ENCODE assay signal across 8 cellular contexts in genomic region chr7:2558620-2559282, GRCh38. TPM values are rescaled to one million over a fixed set of nuclear protein-coding genes. Genes with fewer than 3 reads are reported as not detected.
DNase-seq lines count a peak whose midpoint lies in the region; ATAC-seq, FAIRE-seq and TF ChIP-seq lines count a peak whose summit lies in the region.

Gene IQCE, plus strand, starts transcription at chr7:2558979. Its CDS starts 203 bp downstream, at chr7:2559182.

- FAIRE-seq in endothelial cell of umbilical vein (lab: Jason Lieb, UNC), result peak; percentile 81

- peak; percentile 78 to 92 (median 88) for DNase-seq in CD4-positive, alpha-beta T cell
- DNase-seq in HT-29 (ENCODE audit: low spot score), result peak; percentile 91
- DNase-seq in activated CD8-positive, alpha-beta memory T cell treated with anti-CD3 and anti-CD28 coated beads, Interleukin-2, amount 50 U/mL, for 48 hours, result peak; percentile 97
- DNase-seq in endothelial cell of umbilical vein (ENCODE audit: low read depth, low spot score), result peak; percentile 87
- DNase-seq in mesothelial cell of epicardium (ENCODE audit: low spot score in 2 of 2, unreplicated experiment in 2 of 2), result peak; percentile 84 to 91
- peak; percentile 80 for DNase-seq in stimulated activated CD8-positive, alpha-beta memory T cell treated with anti-CD3 and anti-CD28 coated beads, Interleukin-15, amount 100 ng/mL, for 4 hours (ENCODE audit: low read depth in 2 of 2)

- no peak for TF ChIP-seq CTCF in CD4-positive, alpha-beta T cell (IDR thresholded peaks at IDR 0.05)
- TF ChIP-seq CTCF in OCI-LY1 (IDR thresholded peaks at IDR 0.05; ENCODE audit: low read length) (no peak), endothelial cell of umbilical vein (IDR thresholded peaks at IDR 0.05; ENCODE audit: extremely low read depth in 1 of 2, insufficient read depth in 1 of 2, low read depth in 1 of 2, low read length in 2 of 2) (no peak), mesothelial cell of epicardium (IDR thresholded peaks at IDR 0.05; ENCODE audit: unreplicated experiment) (no peak)

- TF ChIP-seq POLR2A in endothelial cell of umbilical vein (IDR thresholded peaks at IDR 0.05; ENCODE audit: low read depth, low read length), result peak; percentile 51

- H3K4me1 Mint-ChIP-seq in CD4-positive, alpha-beta T cell (ENCODE audit: low read depth), result peaks cover 33% of the 10 kb centered on the region
- peaks cover 18% of the 10 kb centered on the region for H3K4me1 Mint-ChIP-seq in mesothelial cell of epicardium

- H3K4me2 ChIP-seq in OCI-LY1 (ENCODE audit: low read length) (peak within 1 kb of the TSS; percentile 80), endothelial cell of umbilical vein (ENCODE audit: insufficient read depth, low read length) (peak within 1 kb of the TSS; percentile 82)

- BruUV-seq in endothelial cell of umbilical vein (replicated peaks; lab: Mats Ljungman, UMichigan), result no TSS peak

- H3K27ac ChIP-seq in CD4-positive, alpha-beta T cell (ENCODE audit: low read depth, low read length), result peak within 1 kb of the TSS; percentile 29
- H3K27ac ChIP-seq in OCI-LY1 (ENCODE audit: low read depth, low read length, poor library complexity, severe bottlenecking) (no peak within 1 kb of the TSS), endothelial cell of umbilical vein (ENCODE audit: insufficient read depth, low read depth, low read length) (peak within 1 kb of the TSS; percentile 72)

- H3K4me1 ChIP-seq in OCI-LY1 (ENCODE audit: insufficient read depth, low read length, severe bottlenecking), result peaks cover 21% of the 10 kb centered on the region
- peaks cover 12% of the 10 kb centered on the region for H3K4me1 ChIP-seq in endothelial cell of umbilical vein (ENCODE audit: control insufficient read depth, extremely low read depth, insufficient read depth, low read length)

- H3K36me3 ChIP-seq in OCI-LY1 (ENCODE audit: insufficient read depth, low read length) (peaks cover 1% of the 10 kb centered on the region; the same call in 1 of the 2 replicates), endothelial cell of umbilical vein (ENCODE audit: control insufficient read depth in 2 of 2, extremely low read depth in 1 of 2, insufficient read depth in 2 of 2, low read length in 2 of 2) (no peaks in the 10 kb centered on the region)

- H3K9me1 ChIP-seq in endothelial cell of umbilical vein (replicated peaks; ENCODE audit: control insufficient read depth, extremely low read depth, insufficient read depth, low read length), result no peaks in the 10 kb centered on the region

- H3K27ac Mint-ChIP-seq in CD4-positive, alpha-beta T cell, result peak within 1 kb of the TSS; percentile 36
- H3K27ac Mint-ChIP-seq in mesothelial cell of epicardium, result peak within 1 kb of the TSS; percentile 43

- H3K9me3 Mint-ChIP-seq in CD4-positive, alpha-beta T cell, result no peaks in the 10 kb centered on the region
- H3K9me3 Mint-ChIP-seq in mesothelial cell of epicardium, result no peaks in the 10 kb centered on the region

- H3K4me3 ChIP-seq in OCI-LY1 (ENCODE audit: low read depth, low read length, poor library complexity, severe bottlenecking), result peak within 1 kb of the TSS; percentile 68
- peak within 1 kb of the TSS; percentile 73 to 75 (median 74) for H3K4me3 ChIP-seq in endothelial cell of umbilical vein (replicated peaks in 1 of 3; ENCODE audit: insufficient read depth in 1 of 3, low read depth in 1 of 3, low read length in 3 of 3)

- CTCF ChIA-PET in CD4-positive, alpha-beta T cell (lab: Charles Lee), result interaction anchor here (0.9 to 1.3 kb wide), 2 partner anchors 12 to 90 kb away, joined by 3 read pairs; no protein-coding TSS in a partner anchor
- CTCF ChIA-PET in endothelial cell of umbilical vein (lab: Charles Lee), result interaction anchor here (0.9 to 2.6 kb wide), 3 partner anchors 12 to 123 kb away, joined by 3 to 8 read pairs (median 3); no protein-coding TSS in a partner anchor

- H2AFZ ChIP-seq in OCI-LY1 (ENCODE audit: low read length) (no peak within 1 kb of the TSS), endothelial cell of umbilical vein (ENCODE audit: low read depth, low read length) (peak within 1 kb of the TSS; percentile 64)

- H3K27me3 ChIP-seq in CD4-positive, alpha-beta T cell (ENCODE audit: control insufficient read depth, insufficient read depth, low read length), result no peaks in the 10 kb centered on the region
- no peaks in the 10 kb centered on the region for H3K27me3 ChIP-seq in OCI-LY1 (ENCODE audit: insufficient read depth, low read length)
- H3K27me3 ChIP-seq in endothelial cell of umbilical vein (ENCODE audit: control insufficient read depth in 2 of 2, insufficient read depth in 2 of 2, low read length in 2 of 2), result no peaks in the 10 kb centered on the region

- H3K27me3 Mint-ChIP-seq in CD4-positive, alpha-beta T cell, result no peaks in the 10 kb centered on the region
- H3K27me3 Mint-ChIP-seq in mesothelial cell of epicardium (ENCODE audit: low read depth), result no peaks in the 10 kb centered on the region

- dilution Hi-C loops in endothelial cell of umbilical vein (cut with MboI; ENCODE audit: extremely low pct_ligation_motif_present, low sequenced_read_pairs), result no loop called here

- no peaks in the 10 kb centered on the region for H3F3A ChIP-seq in OCI-LY1 (ENCODE audit: insufficient read depth, low read length)

- ATAC-seq in CD4-positive, alpha-beta T cell (ENCODE audit: poor library complexity), result peak; percentile 36
- ATAC-seq in GM19467 (IDR thresholded peaks at IDR 0.05; ENCODE audit: unreplicated experiment), result peak; percentile 46

- intact Hi-C loops in CD4-positive, alpha-beta T cell (cut with DNase I, micrococcal nuclease), result loop anchor here (2.0 to 5.0 kb wide), 5 partner anchors 50 to 986 kb away; partner anchors contain the start of genes CHST12 (in 1 of the 2), EIF3B (in 1 of the 2), MAD1L1 (in 1 of the 2) and PSMG3 (in 1 of the 2)
- intact Hi-C loops in endothelial cell of umbilical vein (cut with micrococcal nuclease), result loop anchor here (5.0 kb wide), 2 partner anchors 104 to 106 kb away; no protein-coding TSS in a partner anchor

- H4K20me1 ChIP-seq in OCI-LY1 (ENCODE audit: insufficient read depth, low read length) (no peaks in the 10 kb centered on the region), endothelial cell of umbilical vein (replicated peaks; ENCODE audit: control insufficient read depth, extremely low read depth, insufficient read depth, low read length) (no peaks in the 10 kb centered on the region)

- peak within 1 kb of the TSS; percentile 88 for H3K4me3 Mint-ChIP-seq in CD4-positive, alpha-beta T cell
- H3K4me3 Mint-ChIP-seq in mesothelial cell of epicardium, result peak within 1 kb of the TSS; percentile 70

- H3K9me2 ChIP-seq in OCI-LY1 (ENCODE audit: low read depth, low read length), result no peaks in the 10 kb centered on the region

- H3K9me3 ChIP-seq in CD4-positive, alpha-beta T cell (ENCODE audit: control insufficient read depth, low read length), result no peaks in the 10 kb centered on the region
- H3K9me3 ChIP-seq in OCI-LY1 (ENCODE audit: low read length) (no peaks in the 10 kb centered on the region), endothelial cell of umbilical vein (replicated peaks; ENCODE audit: control insufficient read depth, insufficient read depth, low read length) (no peaks in the 10 kb centered on the region)

- H3K79me2 ChIP-seq in OCI-LY1 (ENCODE audit: insufficient read depth, low read length), result no peaks in the 10 kb centered on the region
- H3K79me2 ChIP-seq in endothelial cell of umbilical vein (ENCODE audit: control insufficient read depth, insufficient read depth, low read length), result peaks cover 15% of the 10 kb centered on the region

- H3K36me3 Mint-ChIP-seq in CD4-positive, alpha-beta T cell (ENCODE audit: low read depth), result no peaks in the 10 kb centered on the region
- H3K36me3 Mint-ChIP-seq in mesothelial cell of epicardium, result peaks cover 3% of the 10 kb centered on the region

- POLR2A ChIA-PET in CD4-positive, alpha-beta T cell (lab: Charles Lee), result interaction anchor here (1.0 to 1.5 kb wide), 3 partner anchors 31 to 72 kb away, joined by 3 to 5 read pairs (median 5); no protein-coding TSS in a partner anchor
- POLR2A ChIA-PET in endothelial cell of umbilical vein (lab: Charles Lee), result no interaction called here

- H3K9ac ChIP-seq in OCI-LY1 (ENCODE audit: low read length) (peak within 1 kb of the TSS; percentile 59; the same call in 1 of the 2 replicates), endothelial cell of umbilical vein (replicated peaks; ENCODE audit: extremely low read depth, insufficient read depth, low read length) (peak within 1 kb of the TSS; percentile 77)

TF ChIP-seq in endothelial cell of umbilical vein, 7 proteins besides CTCF, POLR2A, EP300 and RAD21:
- no peak for TF ChIP-seq GATA2 (IDR thresholded peaks at IDR 0.05; ENCODE audit: insufficient read depth, insufficient read length, low read depth, low read length)
- no peak for TF ChIP-seq FOS (IDR thresholded peaks at IDR 0.05; ENCODE audit: borderline replicate concordance, insufficient read depth, low read length)
- peak; percentile 57 for TF ChIP-seq POLR2AphosphoS5 (IDR thresholded peaks at IDR 0.05; ENCODE audit: insufficient read depth, low read depth, low read length)
- TF ChIP-seq EZH2 (IDR thresholded peaks at IDR 0.05; ENCODE audit: borderline replicate concordance, low read depth, low read length, severe bottlenecking), result no peak
- no peak for TF ChIP-seq MAX (IDR thresholded peaks at IDR 0.05; ENCODE audit: insufficient read depth, insufficient read length)
- no peak for TF ChIP-seq JUN (IDR thresholded peaks at IDR 0.05; ENCODE audit: borderline replicate concordance, insufficient read depth, insufficient read length, low read depth)
- no peak for TF ChIP-seq MYC (IDR thresholded peaks at IDR 0.05; ENCODE audit: low read depth, low read length)

RNA-seq across cellular contexts. Expression of gene IQCE, which starts in this region (rescaled TPM):
- 1 to 10 TPM; 4.3 to 5.6 TPM for total RNA-seq in CD4-positive, alpha-beta T cell
- total RNA-seq in HT-29 (2014; rRNA removed; shearing (Covaris generic)), result 23.1 and 24.7 TPM in 2 replicates
- total RNA-seq in endothelial cell of umbilical vein, result 11.3 and 14.5 TPM in 2 replicates
- 4.8 and 4.9 TPM in 2 replicates for polyA plus RNA-seq in endothelial cell of umbilical vein
- polyA plus RNA-seq in endothelial cell of umbilical vein (2011; cell fraction: cytosol; rRNA removed), result 5.5 and 5.8 TPM in 2 replicates
- 18.5 and 18.6 TPM in 2 replicates for polyA plus RNA-seq in endothelial cell of umbilical vein (2011; cell fraction: nucleus; rRNA removed)
- 6.0 and 9.1 TPM in 2 replicates for polyA plus RNA-seq in endothelial cell of umbilical vein (2012)
- 9.3 and 13.5 TPM in 2 replicates for polyA minus RNA-seq in endothelial cell of umbilical vein
- polyA minus RNA-seq in endothelial cell of umbilical vein (2011; cell fraction: cytosol; rRNA and poly(A)+ RNA removed), result 10.9 TPM
- polyA minus RNA-seq in endothelial cell of umbilical vein (2011; cell fraction: nucleus; rRNA and poly(A)+ RNA removed), result 7.7 and 8.8 TPM in 2 replicates
- 26.6 to 29.6 TPM (median 26.6 TPM) in 3 replicates for total RNA-seq in mesothelial cell of epicardium
